Comparison of ENCODE assay signal across 17 cellular contexts in the genomic region with DNA sequence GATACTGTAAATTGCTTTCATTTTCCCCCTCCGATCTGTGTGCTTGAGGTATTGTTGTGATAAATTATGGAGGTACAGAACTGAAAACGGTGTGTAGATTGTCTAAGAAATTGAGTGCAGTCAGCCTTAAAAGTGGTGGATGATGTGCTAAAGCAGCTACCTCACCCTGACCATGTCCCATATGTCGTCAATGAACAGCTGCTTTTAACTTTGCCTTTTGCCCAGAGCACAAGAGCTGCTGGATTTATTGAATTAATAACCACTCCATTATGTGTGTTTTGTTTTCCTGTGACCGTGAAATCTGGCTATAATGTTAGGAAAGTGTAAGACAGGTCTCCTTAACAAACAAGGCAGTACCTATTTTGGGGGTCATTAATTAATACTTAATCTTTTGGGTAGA.
DNase-seq lines count a peak whose midpoint lies in the region; ATAC-seq and TF ChIP-seq lines count a peak whose summit lies in the region.
"Had no signal": no experiment of that assay in that cellular context is flagged by ENCODE, and none has a peak within 500 bp of the region (broad histone marks: within the 10 kb centered on the region; RNA-seq: fewer than 3 reads in every experiment).

No MANE protein-coding gene starts in this region.

- no peak overlapping the region for H3K27ac ChIP-seq in OCI-LY3 (ENCODE audit: low read length)
- no peak overlapping the region for H3K27ac ChIP-seq in osteoblast (ENCODE audit: low read depth, low read length)

- no peaks in the 10 kb centered on the region for H3K36me3 ChIP-seq in OCI-LY3 (replicated peaks; ENCODE audit: low read depth, low read length)
- H3K36me3 ChIP-seq in osteoblast (ENCODE audit: insufficient read depth, low read length) = no peaks in the 10 kb centered on the region

- H3K4me3 ChIP-seq in OCI-LY3 (ENCODE audit: low read length) (peak overlapping the region; percentile 34), osteoblast (ENCODE audit: insufficient read depth, low read length) (peak overlapping the region; percentile 15)

- H3K9ac ChIP-seq in OCI-LY3 (ENCODE audit: low read length) = no peak overlapping the region

- H3K4me1 ChIP-seq in OCI-LY3 (ENCODE audit: low read length) = peaks cover 9% of the 10 kb centered on the region
- H3K4me1 ChIP-seq in osteoblast (ENCODE audit: insufficient read depth, low read length) = no peaks in the 10 kb centered on the region

- H3K9me3 ChIP-seq in OCI-LY3 (ENCODE audit: insufficient read depth, low read length) = no peaks in the 10 kb centered on the region
- no peaks in the 10 kb centered on the region for H3K9me3 ChIP-seq in osteoblast (ENCODE audit: low read depth, low read length)

- no peaks in the 10 kb centered on the region for H3K27me3 ChIP-seq in OCI-LY3 (ENCODE audit: low read depth, low read length)
- H3K27me3 ChIP-seq in osteoblast (ENCODE audit: insufficient read depth, low read length) = no peaks in the 10 kb centered on the region

- H3K4me2 ChIP-seq in OCI-LY3 (ENCODE audit: low read length) (peak overlapping the region; percentile 76), osteoblast (ENCODE audit: insufficient read depth, low read length) (peak overlapping the region; percentile 67)

- H4K20me1 ChIP-seq in OCI-LY3 (ENCODE audit: insufficient read depth, low read length) (no peaks in the 10 kb centered on the region), osteoblast (ENCODE audit: insufficient read depth, low read length) (no peaks in the 10 kb centered on the region)

- DNase-seq in EL = peak; percentile 3
- DNase-seq in fibroblast of peridontal ligament (ENCODE audit: extremely low read depth) = peak; percentile 4
- no peak for DNase-seq in osteoblast (ENCODE audit: insufficient read length, low spot score, missing footprints)
- DNase-seq in activated T-cell treated with anti-CD3 and anti-CD28 coated beads, Interleukin-2, amount 50 U/mL, for 1 hour = no peak
- no peak for DNase-seq in NOMO-1 treated with DMSO at 0.1 percent for 48 hours (lab: John Stamatoyannopoulos, UW; ENCODE audit: unreplicated experiment)
- no peak for DNase-seq in germinal center (ENCODE audit: low spot score)
- DNase-seq: AML-193, DMS 273 treated with DMSO at 0.1 percent for 48 hours, DND-41, GDM1, KG1, NCI-H187 treated with DMSO at 0.1 percent for 48 hours, NCI-H226 had no signal

- TF ChIP-seq CTCF in OCI-LY3 (IDR thresholded peaks at IDR 0.05; ENCODE audit: low read depth, low read length) (no peak), osteoblast (IDR thresholded peaks at IDR 0.05; ENCODE audit: extremely low read depth, low read depth, low read length) (no peak)

- H3K79me2 ChIP-seq in OCI-LY3 (ENCODE audit: low read length) (no peaks in the 10 kb centered on the region), osteoblast (ENCODE audit: insufficient read depth, low read length) (no peaks in the 10 kb centered on the region)

- no peak for ATAC-seq in HG03469 (IDR thresholded peaks at IDR 0.05; ENCODE audit: unreplicated experiment)
- ATAC-seq: HepG2, Panc1 had no signal

- H2AFZ ChIP-seq in OCI-LY3 (ENCODE audit: low read depth, low read length) (peak overlapping the region; percentile 93), osteoblast (ENCODE audit: low read length) (peak overlapping the region; percentile 56)

Comparison
In these comparisons a context has a peak if more than half of its experiments do, and no peak if none do; other contexts are left out.
1. DNase-seq: peak in EL (single experiment) and fibroblast of peridontal ligament (single experiment); none in osteoblast (single experiment), activated T-cell treated with anti-CD3 and anti-CD28 coated beads, Interleukin-2, amount 50 U/mL, for 1 hour (single experiment), NOMO-1 treated with DMSO at 0.1 percent for 48 hours (single experiment) and germinal center (single experiment).